Comparison of ENCODE assay signal across 19 cellular contexts in genomic region chr4:139611391-139611790, GRCh38.
"Had no signal": no experiment of that assay in that cellular context is flagged by ENCODE, and none has a peak within 500 bp of the region (broad histone marks: within the 10 kb centered on the region; RNA-seq: fewer than 3 reads in every experiment).

No MANE protein-coding gene starts in this region.

- H3K4me1 ChIP-seq: gastroesophageal sphincter, right atrium auricular region had no signal

- H3K27ac ChIP-seq: gastroesophageal sphincter, left ventricle myocardium inferior, lower lobe of right lung, neural progenitor cell, ovary, right atrium auricular region, sigmoid colon had no signal

- H3K36me3 ChIP-seq: esophagus squamous epithelium, gastroesophageal sphincter, left ventricle myocardium inferior, lower lobe of right lung, neural progenitor cell, ovary, right atrium auricular region, sigmoid colon had no signal

- ATAC-seq: effector memory CD8-positive, alpha-beta T cell; gastroesophageal sphincter; left cardiac atrium; lower lobe of right lung; natural killer cell treated with Interleukin-12 subunit alpha and Interleukin-12 subunit beta and Interleukin-15 and Interleukin-18, amount 100 ng/mL, for 72 hours had no signal

- H3K27me3 ChIP-seq: esophagus squamous epithelium, gastroesophageal sphincter, neural progenitor cell, ovary, right atrium auricular region, sigmoid colon had no signal

- DNase-seq: effector memory CD8-positive, alpha-beta T cell; esophagus squamous epithelium; glutamatergic neuron; immature natural killer cell; left cardiac atrium; left ventricle myocardium inferior; lower lobe of right lung; nucleus accumbens; ovary; sigmoid colon; small intestine; stimulated activated CD4-positive, alpha-beta T cell treated with anti-CD3 and anti-CD28 coated beads, Interleukin-12 subunit alpha, Interleukin-12 subunit beta, amount 100 ng/mL, for 4 hours; stimulated activated CD4-positive, alpha-beta T cell treated with anti-CD3 and anti-CD28 coated beads, Interleukin-2, amount 100 ng/mL, for 48 hours; stimulated activated naive CD4-positive, alpha-beta T cell treated with Interleukin-2 at 50 U/mL for 16 hours; trophoblast cell had no signal

- H3K4me3 ChIP-seq: esophagus squamous epithelium, gastroesophageal sphincter, left ventricle myocardium inferior, lower lobe of right lung, neural progenitor cell, ovary, right atrium auricular region, sigmoid colon had no signal

- H3K9me3 ChIP-seq: esophagus squamous epithelium, gastroesophageal sphincter, left ventricle myocardium inferior, lower lobe of right lung, ovary, right atrium auricular region, sigmoid colon had no signal
